19 cellular contexts compared by ENCODE assay signal in genomic region chr18:46621111-46621766, GRCh38. TPM values are rescaled to one million over a fixed set of nuclear protein-coding genes. Genes with fewer than 3 reads are reported as not detected.
A peak's percentile ranks its signal among the peaks of the same experiment; 100 is the strongest.
DNase-seq lines count a peak whose midpoint lies in the region; ATAC-seq and TF ChIP-seq lines count a peak whose summit lies in the region.
"Had no signal": no experiment of that assay in that cellular context is flagged by ENCODE, and none has a peak within 500 bp of the region (broad histone marks: within the 10 kb centered on the region; RNA-seq: fewer than 3 reads in every experiment).

No MANE protein-coding gene starts in this region.

- POLR2A ChIA-PET in T-cell (lab: Charles Lee) = interaction anchor here in 1 of 2 donors (0.6 kb wide), 1 partner anchor 402 kb away, joined by 8 read pairs; no protein-coding TSS in a partner anchor

- H3K4me3 Mint-ChIP-seq in activated naive CD8-positive, alpha-beta T cell treated with anti-CD3 and anti-CD28 coated beads for 36 hours = no peak overlapping the region
- H3K4me3 Mint-ChIP-seq in activated naive CD8-positive, alpha-beta T cell treated with anti-CD3 and anti-CD28 coated beads, Interleukin-2, amount 50 U/mL, for 24 hours = no peak overlapping the region
- H3K4me3 Mint-ChIP-seq in T-cell = peak overlapping the region in 1 of 3 donors; percentile 17
- H3K4me3 Mint-ChIP-seq in CD14-positive monocyte = no peak overlapping the region
- H3K4me3 Mint-ChIP-seq: CD4-positive, CD25-positive, alpha-beta regulatory T cell; H9 had no signal

- intact Hi-C loops in CD14-positive monocyte (cut with micrococcal nuclease) = no loop called here

- no peaks in the 10 kb centered on the region for H3K9me3 Mint-ChIP-seq in activated naive CD8-positive, alpha-beta T cell treated with anti-CD3 and anti-CD28 coated beads for 36 hours
- H3K9me3 Mint-ChIP-seq in activated naive CD8-positive, alpha-beta T cell treated with anti-CD3 and anti-CD28 coated beads, Interleukin-2, amount 50 U/mL, for 24 hours = no peaks in the 10 kb centered on the region
- H3K9me3 Mint-ChIP-seq in T-cell (no peaks in the 10 kb centered on the region), CD14-positive monocyte (peaks cover 0 to 3% (median 0%) of the 10 kb centered on the region in 7 donors)
- H3K9me3 Mint-ChIP-seq: H9 had no signal

- peaks cover 46% of the 10 kb centered on the region for H3K4me1 Mint-ChIP-seq in activated naive CD8-positive, alpha-beta T cell treated with anti-CD3 and anti-CD28 coated beads for 36 hours
- H3K4me1 Mint-ChIP-seq in activated naive CD8-positive, alpha-beta T cell treated with anti-CD3 and anti-CD28 coated beads, Interleukin-2, amount 50 U/mL, for 24 hours = peaks cover 34% of the 10 kb centered on the region
- H3K4me1 Mint-ChIP-seq in T-cell = peaks cover 42 to 46% (median 45%) of the 10 kb centered on the region in 3 donors
- H3K4me1 Mint-ChIP-seq in CD14-positive monocyte = peaks cover 4% of the 10 kb centered on the region
- H3K4me1 Mint-ChIP-seq: H9 had no signal

- peak overlapping the region; percentile 52 for H3K27ac Mint-ChIP-seq in activated naive CD8-positive, alpha-beta T cell treated with anti-CD3 and anti-CD28 coated beads for 36 hours
- no peak overlapping the region for H3K27ac Mint-ChIP-seq in activated naive CD8-positive, alpha-beta T cell treated with anti-CD3 and anti-CD28 coated beads, Interleukin-2, amount 50 U/mL, for 24 hours
- peak overlapping the region; percentile 41 to 76 for H3K27ac Mint-ChIP-seq in T-cell
- no peak overlapping the region for H3K27ac Mint-ChIP-seq in CD14-positive monocyte
- H3K27ac Mint-ChIP-seq: H9 had no signal

- H3K27me3 Mint-ChIP-seq in activated naive CD8-positive, alpha-beta T cell treated with anti-CD3 and anti-CD28 coated beads for 36 hours = no peaks in the 10 kb centered on the region
- no peaks in the 10 kb centered on the region for H3K27me3 Mint-ChIP-seq in activated naive CD8-positive, alpha-beta T cell treated with anti-CD3 and anti-CD28 coated beads, Interleukin-2, amount 50 U/mL, for 24 hours
- H3K27me3 Mint-ChIP-seq in T-cell (peaks cover 2 to 3% of the 10 kb centered on the region in 2 donors), CD14-positive monocyte (ENCODE audit: low read depth in 3 of 3) (peaks cover 0 to 4% (median 3%) of the 10 kb centered on the region in 3 donors)

- no peak for ATAC-seq in activated naive CD8-positive, alpha-beta T cell treated with anti-CD3 and anti-CD28 coated beads, Interleukin-2, amount 50 U/mL, for 24 hours
- no peak for ATAC-seq in T-cell (replicated peaks in 1 of 4)
- ATAC-seq: HepG2 had no signal

- CTCF ChIA-PET in T-cell (lab: Charles Lee) = no interaction called here

- H3K36me3 Mint-ChIP-seq in activated naive CD8-positive, alpha-beta T cell treated with anti-CD3 and anti-CD28 coated beads for 36 hours = no peaks in the 10 kb centered on the region
- no peaks in the 10 kb centered on the region for H3K36me3 Mint-ChIP-seq in activated naive CD8-positive, alpha-beta T cell treated with anti-CD3 and anti-CD28 coated beads, Interleukin-2, amount 50 U/mL, for 24 hours (ENCODE audit: low read depth)
- no peaks in the 10 kb centered on the region for H3K36me3 Mint-ChIP-seq in T-cell
- no peaks in the 10 kb centered on the region for H3K36me3 Mint-ChIP-seq in CD14-positive monocyte
- H3K36me3 Mint-ChIP-seq: CD4-positive, CD25-positive, alpha-beta regulatory T cell had no signal

- no peak for DNase-seq in activated naive CD8-positive, alpha-beta T cell treated with anti-CD3 and anti-CD28 coated beads for 36 hours
- DNase-seq in activated naive CD8-positive, alpha-beta T cell treated with anti-CD3 and anti-CD28 coated beads, Interleukin-2, amount 50 U/mL, for 24 hours = no peak
- peak in 3 of 34 experiments; percentile 3 to 15 (median 4) for DNase-seq in T-cell
- DNase-seq in left kidney (ENCODE audit: low read depth, low spot score) = peak; percentile 13
- no peak for DNase-seq in NCI-H226
- no peak for DNase-seq in CD14-positive monocyte (ENCODE audit: low spot score)
- DNase-seq in kidney tubule cell (ENCODE audit: low spot score) = no peak
- DNase-seq: AML-193; H9; NCI-H1092; NCI-H1694 treated with DMSO at 0.1 percent for 48 hours; NCI-H2227 treated with DMSO at 0.1 percent for 48 hours; NK-92 treated with Interleukin-12 subunit alpha and Interleukin-12 subunit beta, amount 100 ng/mL, for 24 hours; OCI-M1; SHP77 treated with DMSO at 0.1 percent for 48 hours had no signal

- no peak for TF ChIP-seq CTCF in CD14-positive monocyte (IDR thresholded peaks at IDR 0.05)

RNA-seq across cellular contexts. Expression of gene LOXHD1, which starts 35.8 kb away (rescaled TPM):
- total RNA-seq in activated naive CD8-positive, alpha-beta T cell treated with anti-CD3 and anti-CD28 coated beads for 36 hours = under 1 TPM; 0.12 to 0.14 TPM
- under 1 TPM in 4 of 5 donors, not detected in 1; 0.07 to 0.21 (median 0.15) TPM for total RNA-seq in T-cell
- polyA plus RNA-seq in CD14-positive monocyte = under 1 TPM; 0.33 to 0.61 TPM
- total RNA-seq: CD4-positive, CD25-positive, alpha-beta regulatory T cell; HepG2; MCF 10A; RPMI7951 had no signal
- polyA plus RNA-seq: CD4-positive, CD25-positive, alpha-beta regulatory T cell; HepG2 had no signal

Comparison
In these comparisons a context has a peak if more than half of its experiments do, and no peak if none do; other contexts are left out.
1. H3K27ac Mint-ChIP-seq: peak in activated naive CD8-positive, alpha-beta T cell treated with anti-CD3 and anti-CD28 coated beads for 36 hours (single experiment) and T-cell (2 of 2); none in activated naive CD8-positive, alpha-beta T cell treated with anti-CD3 and anti-CD28 coated beads, Interleukin-2, amount 50 U/mL, for 24 hours (single experiment) and CD14-positive monocyte (0 of 7).